In the genomic region with DNA sequence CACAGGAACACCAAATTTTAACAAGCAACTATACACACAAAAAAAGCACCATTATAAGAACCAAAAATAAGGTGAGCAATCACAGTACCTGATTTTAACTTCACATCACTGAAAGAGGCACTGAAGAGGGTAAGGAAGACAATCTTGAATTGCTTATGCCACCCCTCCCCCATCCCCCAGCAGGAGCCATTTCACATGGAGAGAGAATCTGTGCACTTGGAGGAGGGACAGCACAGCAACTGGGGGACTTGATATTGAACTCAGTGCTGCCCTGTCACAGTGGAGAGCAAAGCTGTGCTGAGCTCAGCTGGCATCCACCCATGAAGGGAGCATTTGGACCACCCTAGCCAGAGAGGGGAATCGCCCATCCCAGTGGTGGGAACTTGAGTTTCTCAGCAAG, we compare ENCODE assay signal across 26 cellular contexts. TPM values are rescaled to one million over a fixed set of nuclear protein-coding genes. Genes with fewer than 3 reads are reported as not detected.
"Had no signal": no experiment of that assay in that cellular context is flagged by ENCODE, and none has a peak within 500 bp of the region (broad histone marks: within the 10 kb centered on the region; RNA-seq: fewer than 3 reads in every experiment).

No MANE protein-coding gene starts in this region.

- DNase-seq: effector CD4-positive, alpha-beta T cell; foreskin fibroblast; gastrocnemius medialis; head of caudate nucleus; mucosa of descending colon; naive B cell; right lobe of liver; small intestine; stimulated activated CD4-positive, alpha-beta T cell treated with anti-CD3 and anti-CD28 coated beads, Interleukin-15, amount 100 ng/mL, for 24 hours; stimulated activated CD4-positive, alpha-beta T cell treated with anti-CD3 and anti-CD28 coated beads, Interleukin-2, amount 100 ng/mL, for 48 hours; stimulated activated naive B cell treated with anti-CD40 and anti-IgM and Interleukin-4, amounts not matched to agents 10 μg/mL and 1 μg/mL and 100 μg/mL, for 72 hours; upper lobe of left lung; uterus had no signal

- H3K4me1 Mint-ChIP-seq: memory B cell; mesothelial cell of epicardium; naive B cell; neural crest cell; stimulated activated naive B cell treated with anti-CD40 and anti-IgM and Interleukin-4, amounts not matched to agents 10 μg/mL and 1 μg/mL and 100 μg/mL, for 72 hours had no signal

- H3K36me3 Mint-ChIP-seq: memory B cell; mesothelial cell of epicardium; naive B cell; natural killer cell treated with Interleukin-12 subunit alpha and Interleukin-12 subunit beta and Interleukin-15 and Interleukin-18, amount 100 ng/mL, for 72 hours had no signal

- H3K27ac ChIP-seq: dorsolateral prefrontal cortex, epithelial cell of prostate, gastrocnemius medialis, neutrophil, parathyroid adenoma, right lobe of liver, thoracic aorta, tibial nerve, upper lobe of left lung, uterus had no signal

- H3K27me3 ChIP-seq: neutrophil, upper lobe of left lung, uterus had no signal

- H3K9me3 ChIP-seq: gastrocnemius medialis, mucosa of descending colon, neutrophil, right lobe of liver, thoracic aorta, tibial nerve, upper lobe of left lung, uterus had no signal

- H3K4me1 ChIP-seq: gastrocnemius medialis, parathyroid adenoma, right lobe of liver, tibial nerve, upper lobe of left lung, uterus had no signal

- H3K4me3 ChIP-seq: dorsolateral prefrontal cortex, gastrocnemius medialis, lung, mucosa of descending colon, right lobe of liver, thoracic aorta, tibial nerve, upper lobe of left lung, uterus had no signal

- H3K36me3 ChIP-seq: gastrocnemius medialis, neutrophil, right lobe of liver, thoracic aorta, tibial nerve, upper lobe of left lung, uterus had no signal

- H3K27ac Mint-ChIP-seq: memory B cell; mesothelial cell of epicardium; naive B cell; natural killer cell treated with Interleukin-12 subunit alpha and Interleukin-12 subunit beta and Interleukin-15 and Interleukin-18, amount 100 ng/mL, for 72 hours; progenitor cell of endocrine pancreas; stimulated activated naive B cell treated with anti-CD40 and anti-IgM and Interleukin-4, amounts not matched to agents 10 μg/mL and 1 μg/mL and 100 μg/mL, for 72 hours; stimulated activated naive CD8-positive, alpha-beta T cell treated with anti-CD3 and anti-CD28 coated beads, Interleukin-15, Interleukin-2, amounts not matched to agents 100 ng/mL and 50 ng/mL, for 24 hours had no signal

- H3K27me3 Mint-ChIP-seq: progenitor cell of endocrine pancreas; stimulated activated naive CD8-positive, alpha-beta T cell treated with anti-CD3 and anti-CD28 coated beads, Interleukin-15, Interleukin-2, amounts not matched to agents 100 ng/mL and 50 ng/mL, for 24 hours had no signal

- H3K9me3 Mint-ChIP-seq: memory B cell; natural killer cell treated with Interleukin-12 subunit alpha and Interleukin-12 subunit beta and Interleukin-15 and Interleukin-18, amount 100 ng/mL, for 72 hours had no signal

- H3K4me3 Mint-ChIP-seq: memory B cell; mesothelial cell of epicardium; naive B cell; natural killer cell treated with Interleukin-12 subunit alpha and Interleukin-12 subunit beta and Interleukin-15 and Interleukin-18, amount 100 ng/mL, for 72 hours; neural crest cell; stimulated activated naive B cell treated with anti-CD40 and anti-IgM and Interleukin-4, amounts not matched to agents 10 μg/mL and 1 μg/mL and 100 μg/mL, for 72 hours; stimulated activated naive CD8-positive, alpha-beta T cell treated with anti-CD3 and anti-CD28 coated beads, Interleukin-15, Interleukin-2, amounts not matched to agents 100 ng/mL and 50 ng/mL, for 24 hours had no signal

RNA-seq across cellular contexts. Expression of gene NUDT11, which starts 56.0 kb away (rescaled TPM):
- total RNA-seq: right lobe of liver had no signal
